Comparison of ENCODE assay signal across 11 cellular contexts in genomic region chr19:57812201-57812600, GRCh38. TPM values are rescaled to one million over a fixed set of nuclear protein-coding genes. Genes with fewer than 3 reads are reported as not detected.
DNase-seq lines count a peak whose midpoint lies in the region; ATAC-seq and TF ChIP-seq lines count a peak whose summit lies in the region.
"Had no signal": no experiment of that assay in that cellular context is flagged by ENCODE, and none has a peak within 500 bp of the region (broad histone marks: within the 10 kb centered on the region; RNA-seq: fewer than 3 reads in every experiment).

No MANE protein-coding gene starts in this region.

- peaks cover 37% of the 10 kb centered on the region for H3K36me3 ChIP-seq in DOHH2 (ENCODE audit: control insufficient read depth, low read length)

- H3K4me3 ChIP-seq in DOHH2 (ENCODE audit: low read length), result peak overlapping the region; percentile 20
- H3K4me3 ChIP-seq: thoracic aorta had no signal

- intact Hi-C loops in activated CD4-positive, alpha-beta memory T cell treated with anti-CD3 and anti-CD28 coated beads for 36 hours (cut with micrococcal nuclease), result loop anchor here (5.0 kb wide), 2 partner anchors 35 to 530 kb away; partner anchors contain the start of genes ZNF460 and ZNF587
- intact Hi-C loops in Right ventricle myocardium superior (cut with DNase I), result no loop called here

- peaks cover 23% of the 10 kb centered on the region for H3K4me1 ChIP-seq in DOHH2 (ENCODE audit: control insufficient read depth, low read length)

- no peak for DNase-seq in activated CD4-positive, alpha-beta memory T cell treated with anti-CD3 and anti-CD28 coated beads for 36 hours
- DNase-seq in neural crest cell (ENCODE audit: low read depth, low spot score), result no peak
- no peak for DNase-seq in Right ventricle myocardium superior
- no peak for DNase-seq in KBM-7
- DNase-seq: NCI-H1417; stimulated activated CD4-positive, alpha-beta T cell treated with anti-CD3 and anti-CD28 coated beads, Interleukin-1b, Interleukin-23, amount 100 ng/mL, for 48 hours had no signal

- peak overlapping the region; percentile 45 for H3K4me2 ChIP-seq in DOHH2 (ENCODE audit: low read length)

- ATAC-seq in GM21723 (IDR thresholded peaks at IDR 0.05; ENCODE audit: unreplicated experiment) (peak; percentile 43), Right ventricle myocardium superior (ENCODE audit: poor library complexity) (no peak), HG03159 (IDR thresholded peaks at IDR 0.05; ENCODE audit: unreplicated experiment) (no peak), HG02973 (IDR thresholded peaks at IDR 0.05; ENCODE audit: unreplicated experiment) (no peak)

- no peaks in the 10 kb centered on the region for H3K9me3 Mint-ChIP-seq in activated CD4-positive, alpha-beta memory T cell treated with anti-CD3 and anti-CD28 coated beads for 36 hours
- H3K9me3 Mint-ChIP-seq in neural crest cell, result no peaks in the 10 kb centered on the region

- H3F3A ChIP-seq in DOHH2 (ENCODE audit: control insufficient read depth, insufficient read depth), result no peaks in the 10 kb centered on the region

- no peak overlapping the region for H3K4me3 Mint-ChIP-seq in activated CD4-positive, alpha-beta memory T cell treated with anti-CD3 and anti-CD28 coated beads for 36 hours
- peak overlapping the region; percentile 70 for H3K4me3 Mint-ChIP-seq in neural crest cell

- peaks cover 16% of the 10 kb centered on the region for H3K79me2 ChIP-seq in DOHH2 (ENCODE audit: control insufficient read depth, low read length)

- no peaks in the 10 kb centered on the region for H4K20me1 ChIP-seq in DOHH2 (ENCODE audit: control insufficient read depth, insufficient read depth, low read depth, low read length)

- no peaks in the 10 kb centered on the region for H3K27me3 ChIP-seq in DOHH2 (ENCODE audit: control insufficient read depth, low read length)

- peaks cover 34% of the 10 kb centered on the region for H3K4me1 Mint-ChIP-seq in activated CD4-positive, alpha-beta memory T cell treated with anti-CD3 and anti-CD28 coated beads for 36 hours (ENCODE audit: low read depth)
- H3K4me1 Mint-ChIP-seq in neural crest cell, result peaks cover 19% of the 10 kb centered on the region

- no peak overlapping the region for H3K27ac ChIP-seq in DOHH2 (ENCODE audit: low read depth, low read length)
- H3K27ac ChIP-seq: thoracic aorta had no signal

- CTCF ChIA-PET in activated CD4-positive, alpha-beta memory T cell treated with anti-CD3 and anti-CD28 coated beads for 36 hours (lab: Charles Lee), result no interaction called here

- H3K9me3 ChIP-seq in DOHH2 (ENCODE audit: control insufficient read depth, insufficient read depth, low read length), result no peaks in the 10 kb centered on the region; the same call in 1 of the 2 replicates
- H3K9me3 ChIP-seq: thoracic aorta had no signal

- H3K27ac Mint-ChIP-seq in activated CD4-positive, alpha-beta memory T cell treated with anti-CD3 and anti-CD28 coated beads for 36 hours, result peak overlapping the region; percentile 40
- no peak overlapping the region for H3K27ac Mint-ChIP-seq in neural crest cell (ENCODE audit: unreplicated experiment)

- no peaks in the 10 kb centered on the region for H3K9me2 ChIP-seq in DOHH2 (replicated peaks; ENCODE audit: control insufficient read depth, low read length)

- H3K36me3 Mint-ChIP-seq in activated CD4-positive, alpha-beta memory T cell treated with anti-CD3 and anti-CD28 coated beads for 36 hours, result peaks cover 32% of the 10 kb centered on the region
- H3K36me3 Mint-ChIP-seq in neural crest cell (ENCODE audit: low read depth), result peaks cover 8% of the 10 kb centered on the region

- no peaks in the 10 kb centered on the region for H3K27me3 Mint-ChIP-seq in activated CD4-positive, alpha-beta memory T cell treated with anti-CD3 and anti-CD28 coated beads for 36 hours
- H3K27me3 Mint-ChIP-seq in neural crest cell (ENCODE audit: low read depth), result no peaks in the 10 kb centered on the region

- POLR2A ChIA-PET in activated CD4-positive, alpha-beta memory T cell treated with anti-CD3 and anti-CD28 coated beads for 36 hours (lab: Charles Lee), result no interaction called here

- no peak for TF ChIP-seq CTCF in DOHH2 (IDR thresholded peaks at IDR 0.05; ENCODE audit: low read depth, low read length, poor library complexity, severe bottlenecking)
- TF ChIP-seq CTCF in neural crest cell (conservative IDR thresholded peaks at IDR 0.05), result no peak

- in situ Hi-C loops in KBM-7 (cut with MboI; ENCODE audit: low pct_unique_long_range_greater_than_20kb, low sequenced_read_pairs), result no loop called here

RNA-seq across cellular contexts. Expression of gene ZNF552, which starts 2.5 kb away (rescaled TPM):
- total RNA-seq in activated CD4-positive, alpha-beta memory T cell treated with anti-CD3 and anti-CD28 coated beads for 36 hours, result 1 to 10 TPM; 4.8 to 6.1 TPM
- total RNA-seq in neural crest cell, result 7.3 and 8.8 TPM in 2 replicates
- total RNA-seq in Right ventricle myocardium superior, result 3.5 TPM

RNA-seq across cellular contexts. Expression of gene ZNF587B, which starts 17.9 kb away (rescaled TPM):
- total RNA-seq in activated CD4-positive, alpha-beta memory T cell treated with anti-CD3 and anti-CD28 coated beads for 36 hours, result 10 to 100 TPM; 14.2 to 15.2 TPM
- total RNA-seq in neural crest cell (21.6 and 22.6 TPM in 2 replicates), Right ventricle myocardium superior (6.3 TPM)

RNA-seq across cellular contexts. Expression of gene ZNF587, which starts 37.5 kb away (rescaled TPM):
- 10 to 100 TPM; 20.9 to 23.9 TPM for total RNA-seq in activated CD4-positive, alpha-beta memory T cell treated with anti-CD3 and anti-CD28 coated beads for 36 hours
- 45.4 and 46.1 TPM in 2 replicates for total RNA-seq in neural crest cell
- total RNA-seq in Right ventricle myocardium superior, result 13.7 TPM

RNA-seq across cellular contexts. Expression of gene ZNF586, which starts 42.7 kb away (rescaled TPM):
- 10 to 100 TPM; 11.5 to 11.7 TPM for total RNA-seq in activated CD4-positive, alpha-beta memory T cell treated with anti-CD3 and anti-CD28 coated beads for 36 hours
- total RNA-seq in neural crest cell (19.6 and 20.1 TPM in 2 replicates), Right ventricle myocardium superior (9.8 TPM)
